In the genomic region with DNA sequence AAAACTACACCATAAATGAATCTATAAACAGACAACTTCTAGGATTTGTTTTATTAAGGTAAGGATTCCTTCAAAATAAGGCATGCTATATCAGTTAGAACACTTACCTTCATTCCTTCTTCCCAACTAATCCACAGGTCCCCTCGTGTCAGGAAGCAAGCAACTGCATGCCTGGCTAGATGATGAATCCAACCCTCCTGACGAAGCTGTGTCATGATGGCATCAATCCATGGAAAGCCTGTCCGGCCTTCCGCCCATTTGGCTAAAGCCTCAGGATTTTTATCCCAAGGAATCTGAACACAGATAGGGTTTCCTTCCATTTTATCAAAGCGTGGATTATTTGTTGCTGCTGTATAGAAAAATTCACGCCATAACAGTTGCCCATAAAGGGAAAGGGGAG, we compare ENCODE assay signal across 19 cellular contexts. TPM values are rescaled to one million over a fixed set of nuclear protein-coding genes. Genes with fewer than 3 reads are reported as not detected.
DNase-seq lines count a peak whose midpoint lies in the region; ATAC-seq and TF ChIP-seq lines count a peak whose summit lies in the region.
"Had no signal": no experiment of that assay in that cellular context is flagged by ENCODE, and none has a peak within 500 bp of the region (broad histone marks: within the 10 kb centered on the region; RNA-seq: fewer than 3 reads in every experiment).

No MANE protein-coding gene starts in this region.

- no peaks in the 10 kb centered on the region for H4K20me1 ChIP-seq in mammary epithelial cell (ENCODE audit: insufficient read depth, low read length)

- H3K4me1 ChIP-seq in mammary epithelial cell (ENCODE audit: insufficient read depth, low read length) (peaks cover 7% of the 10 kb centered on the region), mesenchymal stem cell (ENCODE audit: control insufficient read depth, insufficient read depth, low read depth, low read length) (no peaks in the 10 kb centered on the region), tibial artery (peaks cover 0 to 9% (median 0%) of the 10 kb centered on the region in 4 donors)

- peaks cover 5% of the 10 kb centered on the region for H3K79me1 ChIP-seq in mesenchymal stem cell (replicated peaks; ENCODE audit: low read length, poor library complexity, severe bottlenecking)

- H3K27me3 Mint-ChIP-seq in MCF 10A (ENCODE audit: insufficient read depth, unreplicated experiment) = no peaks in the 10 kb centered on the region
- H3K27me3 Mint-ChIP-seq: IgD-negative memory B cell had no signal

- H3K9me3 Mint-ChIP-seq in MCF 10A (ENCODE audit: unreplicated experiment) = no peaks in the 10 kb centered on the region
- H3K9me3 Mint-ChIP-seq: CD8-positive, alpha-beta T cell had no signal

- H3K9me3 ChIP-seq in mammary epithelial cell (replicated peaks; ENCODE audit: insufficient read depth, low read length) (no peaks in the 10 kb centered on the region), mesenchymal stem cell (ENCODE audit: control insufficient read depth, low read length) (no peaks in the 10 kb centered on the region), tibial artery (no peaks in the 10 kb centered on the region)

- H3K14ac ChIP-seq in mesenchymal stem cell (ENCODE audit: low read length in 2 of 2) = no peak overlapping the region

- no peak overlapping the region for H4K8ac ChIP-seq in mesenchymal stem cell (ENCODE audit: low read length)

- POLR2A ChIA-PET in MCF 10A (lab: Yijun Ruan, JAX) = no interaction called here

- CTCF ChIA-PET in mammary epithelial cell (lab: Charles Lee; ENCODE audit: low non-redundant PET) = interaction anchor here (0.6 kb wide), 1 partner anchor 643 kb away, joined by 3 read pairs; no protein-coding TSS in a partner anchor
- CTCF ChIA-PET in MCF 10A (lab: Yijun Ruan, JAX) = interaction anchor here (1.0 to 1.2 kb wide), 3 partner anchors 14 to 608 kb away, joined by 3 read pairs; no protein-coding TSS in a partner anchor

- TF ChIP-seq CTCF in mammary epithelial cell (conservative IDR thresholded peaks at IDR 0.05 in 1 of 2, IDR thresholded peaks at IDR 0.05 in 1 of 2; ENCODE audit: extremely low read depth in 1 of 2, insufficient read depth in 1 of 2, low read depth in 1 of 2, low read length in 2 of 2) (no peak), MCF 10A (IDR thresholded peaks at IDR 0.05; ENCODE audit: unreplicated experiment) (no peak), epithelial cell of esophagus (IDR thresholded peaks at IDR 0.05; ENCODE audit: insufficient read depth, low read depth, low read length, missing control alignments) (no peak), tibial artery (IDR thresholded peaks at IDR 0.05) (no peak)

- H3K23ac ChIP-seq in mesenchymal stem cell (ENCODE audit: low read length in 2 of 2) = no peak overlapping the region

- no peak overlapping the region for H3K4ac ChIP-seq in mesenchymal stem cell (ENCODE audit: low read depth in 1 of 2, low read length in 2 of 2)

- intact Hi-C loops in mammary epithelial cell (cut with micrococcal nuclease) (loop anchor here (1.0 kb wide), 1 partner anchor 43 kb away; no protein-coding TSS in a partner anchor), MCF 10A (cut with micrococcal nuclease) (no loop called here), tibial artery (cut with DNase I; ENCODE audit: low total_unique reads) (no loop called here)

- no peak for ATAC-seq in GM18858 (IDR thresholded peaks at IDR 0.05; ENCODE audit: unreplicated experiment)
- ATAC-seq in GM21423 (IDR thresholded peaks at IDR 0.05; ENCODE audit: unreplicated experiment) = no peak
- ATAC-seq: CD8-positive, alpha-beta T cell; GM12878 had no signal

- H2BK5ac ChIP-seq in mesenchymal stem cell (ENCODE audit: low read depth, low read length, poor library complexity, severe bottlenecking) = no peak overlapping the region

- no peak overlapping the region for H4K91ac ChIP-seq in mesenchymal stem cell (ENCODE audit: low read length)

- in situ Hi-C loops in mammary epithelial cell (cut with MboI; ENCODE audit: low sequenced_read_pairs in 2 of 2) = no loop called here

- no peaks in the 10 kb centered on the region for H3K27me3 ChIP-seq in mammary epithelial cell (ENCODE audit: insufficient read depth, low read length)
- H3K27me3 ChIP-seq in mesenchymal stem cell (ENCODE audit: control insufficient read depth in 1 of 2, insufficient read depth in 1 of 2, low read length in 2 of 2) = no peaks in the 10 kb centered on the region
- H3K27me3 ChIP-seq in tibial artery = no peaks in the 10 kb centered on the region

- H3K9ac ChIP-seq in mammary epithelial cell (ENCODE audit: insufficient read depth, low read length) (no peak overlapping the region), mesenchymal stem cell (ENCODE audit: low read length) (peak overlapping the region; percentile 78)

- peaks cover 2% of the 10 kb centered on the region for H3K36me3 ChIP-seq in mammary epithelial cell (ENCODE audit: insufficient read depth, low read length)
- peaks cover 7 to 32% of the 10 kb centered on the region in 2 experiments for H3K36me3 ChIP-seq in mesenchymal stem cell (ENCODE audit: control insufficient read depth in 1 of 2, insufficient read depth in 2 of 2, low read depth in 1 of 2, low read length in 2 of 2)
- H3K36me3 ChIP-seq in tibial artery = peaks cover 9 to 48% (median 23%) of the 10 kb centered on the region in 3 donors

- WGBS in mammary epithelial cell (ENCODE audit: low coverage, missing lambda C conversion rate) = 58% methylated on average over 6 of the region's 6 CpGs
- WGBS in mesenchymal stem cell = 93% methylated on average over 4 of the region's 6 CpGs

- BruUV-seq in mammary epithelial cell (replicated peaks; lab: Mats Ljungman, UMichigan) (no TSS peak), MCF 10A (replicated peaks; lab: Mats Ljungman, UMichigan) (no TSS peak)

- H3K18ac ChIP-seq in mesenchymal stem cell (ENCODE audit: low read depth in 1 of 2, low read length in 2 of 2) = no peak overlapping the region

- no peak overlapping the region for H2BK12ac ChIP-seq in mesenchymal stem cell (ENCODE audit: low read length in 2 of 2)

- H3K36me3 Mint-ChIP-seq in MCF 10A (ENCODE audit: insufficient read depth, unreplicated experiment) = peaks cover 6% of the 10 kb centered on the region
- H3K36me3 Mint-ChIP-seq: IgD-negative memory B cell had no signal

- no peak overlapping the region for H2AFZ ChIP-seq in mammary epithelial cell (ENCODE audit: low read depth, low read length)
- H2AFZ ChIP-seq in mesenchymal stem cell (ENCODE audit: low read depth, low read length) = no peak overlapping the region

- H3K4me2 ChIP-seq in mammary epithelial cell (ENCODE audit: insufficient read depth, low read depth, low read length) = no peak overlapping the region
- H3K4me2 ChIP-seq in mesenchymal stem cell (ENCODE audit: low read length, poor library complexity, severe bottlenecking) = no peak overlapping the region

- no peaks in the 10 kb centered on the region for H3K4me1 Mint-ChIP-seq in MCF 10A (ENCODE audit: insufficient read depth, unreplicated experiment)
- H3K4me1 Mint-ChIP-seq: IgD-negative memory B cell had no signal

- H3K4me3 Mint-ChIP-seq in MCF 10A (ENCODE audit: unreplicated experiment) = no peak overlapping the region
- H3K4me3 Mint-ChIP-seq: CD8-positive, alpha-beta T cell; IgD-negative memory B cell had no signal

- no peak overlapping the region for H2BK15ac ChIP-seq in mesenchymal stem cell (ENCODE audit: low read depth, poor library complexity, severe bottlenecking)

- H2AK5ac ChIP-seq in mesenchymal stem cell (ENCODE audit: low read length, severe bottlenecking) = no peak overlapping the region

- dilution Hi-C loops in mammary epithelial cell (cut with HindIII; ENCODE audit: low sequenced_read_pairs) = no loop called here

- H3K27ac ChIP-seq in mammary epithelial cell (ENCODE audit: insufficient read depth, low read depth, low read length) (no peak overlapping the region), mesenchymal stem cell (ENCODE audit: low read length, poor library complexity, severe bottlenecking) (no peak overlapping the region), tibial artery (no peak overlapping the region)
- H3K27ac ChIP-seq: 22Rv1 had no signal

- H3K27ac Mint-ChIP-seq in MCF 10A (ENCODE audit: low read depth, unreplicated experiment) = no peak overlapping the region
- H3K27ac Mint-ChIP-seq: CD8-positive, alpha-beta T cell; IgD-negative memory B cell had no signal

- H3K4me3 ChIP-seq in mammary epithelial cell (replicated peaks in 1 of 3; ENCODE audit: insufficient read depth in 1 of 3, low read depth in 2 of 3, low read length in 3 of 3) = no peak overlapping the region
- H3K4me3 ChIP-seq in epithelial cell of esophagus (ENCODE audit: low read length) = no peak overlapping the region
- H3K4me3 ChIP-seq in mesenchymal stem cell (ENCODE audit: insufficient read depth in 1 of 2, low read depth in 1 of 2, low read length in 2 of 2) = no peak overlapping the region
- no peak overlapping the region for H3K4me3 ChIP-seq in tibial artery
- H3K4me3 ChIP-seq: GM12878 had no signal

- H2BK120ac ChIP-seq in mesenchymal stem cell (ENCODE audit: low read depth, low read length) = no peak overlapping the region

- no peaks in the 10 kb centered on the region for H3K79me2 ChIP-seq in mammary epithelial cell (ENCODE audit: insufficient read depth, low read length)

- DNase-seq in mammary epithelial cell = peak; percentile 71
- DNase-seq in MCF 10A (ENCODE audit: unreplicated experiment) = no peak
- peak; percentile 92 for DNase-seq in epithelial cell of esophagus (ENCODE audit: low read depth)
- no peak for DNase-seq in mesenchymal stem cell
- peak; percentile 59 to 75 for DNase-seq in tibial artery
- no peak for DNase-seq in HuH-7.5 (ENCODE audit: low spot score)
- DNase-seq: CD8-positive, alpha-beta T cell; DMS79; NCI-H1417; NCI-H2029; NCI-H2171; NCI-H446 treated with DMSO at 0.1 percent for 48 hours; NK-92 treated with Interleukin-12 subunit alpha and Interleukin-12 subunit beta, amount 100 ng/mL, for 24 hours; OCI-M1 had no signal

RNA-seq across cellular contexts. Expression of a gene that starts 12.5 kb away (rescaled TPM):
- 1 to 10 TPM; 7.0 to 8.0 TPM for total RNA-seq in mammary epithelial cell
- 3.2 TPM for polyA plus RNA-seq in mammary epithelial cell
- polyA minus RNA-seq in mammary epithelial cell = not detected
- 7.6 and 9.3 TPM in 2 replicates for total RNA-seq in MCF 10A (2022)
- 7.2 TPM for polyA plus RNA-seq in mesenchymal stem cell (2013, experiment 1 of 2)
- polyA plus RNA-seq in mesenchymal stem cell (2013, experiment 2 of 2) = 6.9 TPM

RNA-seq across cellular contexts. Expression of a gene that starts 43.7 kb away (rescaled TPM):
- total RNA-seq in mammary epithelial cell (10 to 100 TPM; 48.7 to 51.3 TPM), MCF 10A (2022) (60.1 and 68.4 TPM in 2 replicates)
- 19.3 TPM for polyA plus RNA-seq in mammary epithelial cell
- polyA minus RNA-seq in mammary epithelial cell = 79.1 TPM
- polyA plus RNA-seq in mesenchymal stem cell (2013, experiment 1 of 2) = 96.3 TPM
- 107 TPM for polyA plus RNA-seq in mesenchymal stem cell (2013, experiment 2 of 2)

Comparison
In these comparisons a context has a peak if more than half of its experiments do, and no peak if none do; other contexts are left out.
1. DNase-seq: peak in mammary epithelial cell (single experiment), epithelial cell of esophagus (single experiment) and tibial artery (2 of 2); none in MCF 10A (single experiment), mesenchymal stem cell (single experiment) and HuH-7.5 (single experiment).